12 cellular contexts compared by ENCODE assay signal in genomic region chr20:31685853-31686641, GRCh38. TPM values are rescaled to one million over a fixed set of nuclear protein-coding genes. Genes with fewer than 3 reads are reported as not detected.
DNase-seq lines count a peak whose midpoint lies in the region; ATAC-seq and TF ChIP-seq lines count a peak whose summit lies in the region.
"Had no signal": no experiment of that assay in that cellular context is flagged by ENCODE, and none has a peak within 500 bp of the region (broad histone marks: within the 10 kb centered on the region; RNA-seq: fewer than 3 reads in every experiment).

No MANE protein-coding gene starts in this region.

- H3K4me1 Mint-ChIP-seq in activated CD8-positive, alpha-beta T cell treated with anti-CD3 and anti-CD28 coated beads, Interleukin-2, amount 10 ng/mL, durations not matched to agents 7 days and 5 days (ENCODE audit: low read depth), result peaks cover 72% of the 10 kb centered on the region

- ATAC-seq in GM19035 (IDR thresholded peaks at IDR 0.05; ENCODE audit: unreplicated experiment), result peak; percentile 9
- ATAC-seq in activated CD8-positive, alpha-beta T cell treated with anti-CD3 and anti-CD28 coated beads, Interleukin-2, amount 10 ng/mL, durations not matched to agents 7 days and 5 days, result no peak

- POLR2A ChIA-PET in A673 (lab: Charles Lee; ENCODE audit: low non-redundant PET), result interaction anchor here (0.7 kb wide), 1 partner anchor 386 kb away, joined by 3 read pairs; no protein-coding TSS in a partner anchor
- POLR2A ChIA-PET in activated CD8-positive, alpha-beta T cell treated with anti-CD3 and anti-CD28 coated beads, Interleukin-2, amount 10 ng/mL, durations not matched to agents 7 days and 5 days (lab: Charles Lee), result interaction anchor here (1.1 to 4.9 kb wide), 6 partner anchors 11 to 37 kb away, joined by 3 to 74 read pairs (median 18); partner anchors contain the start of gene BCL2L1

- CTCF ChIA-PET in A673 (lab: Charles Lee), result interaction anchor here (0.6 kb wide), 1 partner anchor 43 kb away, joined by 4 read pairs; no protein-coding TSS in a partner anchor
- CTCF ChIA-PET in activated CD8-positive, alpha-beta T cell treated with anti-CD3 and anti-CD28 coated beads, Interleukin-2, amount 10 ng/mL, durations not matched to agents 7 days and 5 days (lab: Charles Lee), result interaction anchor here (1.9 to 5.9 kb wide), 5 partner anchors 10 to 74 kb away, joined by 10 to 73 read pairs (median 20); partner anchors contain the start of gene BCL2L1

- H3K4me1 ChIP-seq in A673 (ENCODE audit: insufficient read depth, low read length, poor library complexity, severe bottlenecking), result peaks cover 18% of the 10 kb centered on the region
- H3K4me1 ChIP-seq in mucosa of rectum (ENCODE audit: control insufficient read depth in 2 of 2, insufficient read depth in 2 of 2, low read length in 2 of 2), result peaks cover 7 to 12% of the 10 kb centered on the region in 2 donors

- no peak overlapping the region for H3K4me3 ChIP-seq in A673 (ENCODE audit: low read depth, low read length, poor library complexity, severe bottlenecking)
- no peak overlapping the region for H3K4me3 ChIP-seq in mucosa of rectum (ENCODE audit: low read length in 2 of 2)

- H3K36me3 ChIP-seq in A673 (ENCODE audit: insufficient read depth, low read length, poor library complexity, severe bottlenecking) (peaks cover 7% of the 10 kb centered on the region), mucosa of rectum (ENCODE audit: control insufficient read depth in 2 of 2, insufficient read depth in 2 of 2, low read length in 2 of 2) (peaks cover 11 to 14% of the 10 kb centered on the region in 2 donors)

- H3K9me3 Mint-ChIP-seq in activated CD8-positive, alpha-beta T cell treated with anti-CD3 and anti-CD28 coated beads, Interleukin-2, amount 10 ng/mL, durations not matched to agents 7 days and 5 days (ENCODE audit: insufficient read depth), result no peaks in the 10 kb centered on the region

- DNase-seq in A673 (ENCODE audit: low spot score), result no peak
- DNase-seq in activated CD8-positive, alpha-beta T cell treated with anti-CD3 and anti-CD28 coated beads, Interleukin-2, amount 10 ng/mL, durations not matched to agents 7 days and 5 days, result no peak
- no peak for DNase-seq in GM03348 (ENCODE audit: low spot score)
- DNase-seq in occipital lobe (lab: John Stamatoyannopoulos, UW), result no peak
- no peak for DNase-seq in NCI-H1436 treated with DMSO at 0.1 percent for 48 hours (lab: John Stamatoyannopoulos, UW)
- no peak for DNase-seq in activated gamma-delta T cell (lab: John Stamatoyannopoulos, UW)
- DNase-seq: activated CD4-positive, CD25-positive, alpha-beta regulatory T cell treated with anti-CD3 and anti-CD28 coated beads, Interleukin-2, amount 50 U/mL, for 72 hours; aorta; erythroblast; posterior cingulate gyrus had no signal

- intact Hi-C loops in A673 (cut with micrococcal nuclease; ENCODE audit: unreplicated experiment), result no loop called here

- peaks cover 74% of the 10 kb centered on the region for H3K36me3 Mint-ChIP-seq in activated CD8-positive, alpha-beta T cell treated with anti-CD3 and anti-CD28 coated beads, Interleukin-2, amount 10 ng/mL, durations not matched to agents 7 days and 5 days (ENCODE audit: low read depth)

- peak overlapping the region; percentile 39 for H3K27ac ChIP-seq in A673 (ENCODE audit: low read depth, low read length, poor library complexity, severe bottlenecking)
- peak overlapping the region; percentile 41 to 46 for H3K27ac ChIP-seq in mucosa of rectum (ENCODE audit: low read depth in 2 of 2, low read length in 2 of 2)

- H3K9me3 ChIP-seq in A673 (ENCODE audit: low read depth, low read length, poor library complexity, severe bottlenecking), result no peaks in the 10 kb centered on the region
- H3K9me3 ChIP-seq in mucosa of rectum (ENCODE audit: control insufficient read depth in 2 of 2, low read length in 2 of 2), result no peaks in the 10 kb centered on the region

- H3K27ac Mint-ChIP-seq in activated CD8-positive, alpha-beta T cell treated with anti-CD3 and anti-CD28 coated beads, Interleukin-2, amount 10 ng/mL, durations not matched to agents 7 days and 5 days, result peak overlapping the region; percentile 80

- H3K9ac ChIP-seq in mucosa of rectum (ENCODE audit: low read depth in 1 of 2, low read length in 2 of 2), result no peak overlapping the region

- no peak for TF ChIP-seq CTCF in A673 (conservative IDR thresholded peaks at IDR 0.05; ENCODE audit: low read depth, low read length)

- H3K4me3 Mint-ChIP-seq in activated CD8-positive, alpha-beta T cell treated with anti-CD3 and anti-CD28 coated beads, Interleukin-2, amount 10 ng/mL, durations not matched to agents 7 days and 5 days, result no peak overlapping the region

- no TSS peak for BruUV-seq in A673 (replicated peaks; lab: Mats Ljungman, UMichigan)

- H3K27me3 ChIP-seq in A673 (replicated peaks; ENCODE audit: insufficient read depth, low read depth, low read length, poor library complexity) (no peaks in the 10 kb centered on the region), mucosa of rectum (ENCODE audit: control insufficient read depth in 2 of 2, insufficient read depth in 2 of 2, low read length in 2 of 2) (no peaks in the 10 kb centered on the region)

- no peaks in the 10 kb centered on the region for H3K27me3 Mint-ChIP-seq in activated CD8-positive, alpha-beta T cell treated with anti-CD3 and anti-CD28 coated beads, Interleukin-2, amount 10 ng/mL, durations not matched to agents 7 days and 5 days (ENCODE audit: low read depth)

RNA-seq across cellular contexts. Expression of gene BCL2L1, which starts 36.6 kb away (rescaled TPM):
- 44.5 and 47.8 TPM in 2 replicates for total RNA-seq in A673 (2021)
- 10 to 100 TPM; 71.4 to 73.0 TPM for total RNA-seq in activated CD8-positive, alpha-beta T cell treated with anti-CD3 and anti-CD28 coated beads, Interleukin-2, amount 10 ng/mL, durations not matched to agents 7 days and 5 days
- 42.6 TPM for total RNA-seq in occipital lobe

RNA-seq across cellular contexts. Expression of gene COX4I2, which starts 48.3 kb away (rescaled TPM):
- not detected in 2 replicates for total RNA-seq in A673 (2021)
- not detected for total RNA-seq in activated CD8-positive, alpha-beta T cell treated with anti-CD3 and anti-CD28 coated beads, Interleukin-2, amount 10 ng/mL, durations not matched to agents 7 days and 5 days
- total RNA-seq in occipital lobe, result not detected

RNA-seq across cellular contexts. Expression of gene TPX2, which starts 53.0 kb away (rescaled TPM):
- total RNA-seq in A673 (2021), result 187 and 189 TPM in 2 replicates
- total RNA-seq in activated CD8-positive, alpha-beta T cell treated with anti-CD3 and anti-CD28 coated beads, Interleukin-2, amount 10 ng/mL, durations not matched to agents 7 days and 5 days, result 100 to 1,000 TPM; 172 to 174 TPM
- 5.8 TPM for total RNA-seq in occipital lobe

Comparison
In these comparisons a context has a peak if more than half of its experiments do, and no peak if none do; other contexts are left out.
1. RNA of gene TPX2, which starts 53.0 kb away (total RNA-seq): 187 to 189 TPM in A673 and 172 to 174 TPM in activated CD8-positive, alpha-beta T cell treated with anti-CD3 and anti-CD28 coated beads, Interleukin-2, amount 10 ng/mL, durations not matched to agents 7 days and 5 days; 5.8 TPM in occipital lobe (single experiment); every median in the first group is over 10 times any median in the second.